ENCODE assay signal across 27 cellular contexts in genomic region chr3:113573728-113574127, GRCh38. TPM values are rescaled to one million over a fixed set of nuclear protein-coding genes. Genes with fewer than 3 reads are reported as not detected.
A peak's percentile ranks its signal among the peaks of the same experiment; 100 is the strongest.
DNase-seq lines count a peak whose midpoint lies in the region; ATAC-seq, FAIRE-seq and TF ChIP-seq lines count a peak whose summit lies in the region.
"Had no signal": no experiment of that assay in that cellular context is flagged by ENCODE, and none has a peak within 500 bp of the region (broad histone marks: within the 10 kb centered on the region; RNA-seq: fewer than 3 reads in every experiment).

No MANE protein-coding gene starts in this region.

- H3K27ac Mint-ChIP-seq in CD4-positive, alpha-beta memory T cell, result peak overlapping the region; percentile 29 to 85 (median 75)
- peak overlapping the region; percentile 0 for H3K27ac Mint-ChIP-seq in nephron progenitor cell
- no peak overlapping the region for H3K27ac Mint-ChIP-seq in activated CD8-positive, alpha-beta T cell treated with anti-CD3 and anti-CD28 coated beads for 36 hours
- H3K27ac Mint-ChIP-seq: activated naive CD4-positive, alpha-beta T cell treated with anti-CD3 and anti-CD28 coated beads, Interleukin-2, amount 10 ng/mL, durations not matched to agents 7 days and 5 days; T-helper 1 cell treated with Interleukin-12 subunit alpha and Interleukin-12 subunit beta and Interleukin-4 antibody, amounts not matched to agents 30 μg/mL and 1 μg/mL, for 36 hours had no signal

- H3K79me2 ChIP-seq in PC-3 (ENCODE audit: low read length) (no peaks in the 10 kb centered on the region), endothelial cell of umbilical vein (ENCODE audit: control insufficient read depth, insufficient read depth, low read length) (no peaks in the 10 kb centered on the region)

- H3K36me3 ChIP-seq in CD4-positive, alpha-beta memory T cell (ENCODE audit: insufficient read depth, low read length), result peaks cover 4% of the 10 kb centered on the region
- H3K36me3 ChIP-seq in PC-3 (ENCODE audit: low read depth, low read length) (peaks cover 17% of the 10 kb centered on the region), endothelial cell of umbilical vein (ENCODE audit: control insufficient read depth in 2 of 2, extremely low read depth in 1 of 2, insufficient read depth in 2 of 2, low read length in 2 of 2) (no peaks in the 10 kb centered on the region)
- H3K36me3 ChIP-seq: breast epithelium, esophagus muscularis mucosa, heart left ventricle had no signal

- TF ChIP-seq POLR2A in endothelial cell of umbilical vein (IDR thresholded peaks at IDR 0.05; ENCODE audit: low read depth, low read length), result no peak

- H3K9me3 Mint-ChIP-seq in CD4-positive, alpha-beta memory T cell, result no peaks in the 10 kb centered on the region
- H3K9me3 Mint-ChIP-seq in nephron progenitor cell, result no peaks in the 10 kb centered on the region
- H3K9me3 Mint-ChIP-seq in activated CD8-positive, alpha-beta T cell treated with anti-CD3 and anti-CD28 coated beads for 36 hours, result no peaks in the 10 kb centered on the region
- H3K9me3 Mint-ChIP-seq: activated naive CD4-positive, alpha-beta T cell treated with anti-CD3 and anti-CD28 coated beads, Interleukin-2, amount 10 ng/mL, durations not matched to agents 7 days and 5 days; activated T-cell treated with anti-CD3 and anti-CD28 coated beads, Interleukin-2, amount 50 U/mL, for 4 hours; T-helper 1 cell treated with Interleukin-12 subunit alpha and Interleukin-12 subunit beta and Interleukin-4 antibody, amounts not matched to agents 30 μg/mL and 1 μg/mL, for 36 hours had no signal

- H4K20me1 ChIP-seq in PC-3 (ENCODE audit: low read length) (no peaks in the 10 kb centered on the region), endothelial cell of umbilical vein (replicated peaks; ENCODE audit: control insufficient read depth, extremely low read depth, insufficient read depth, low read length) (no peaks in the 10 kb centered on the region)

- intact Hi-C loops in CD4-positive, alpha-beta memory T cell (cut with micrococcal nuclease), result no loop called here
- intact Hi-C loops in PC-3 (cut with micrococcal nuclease), result loop anchor here (1.0 kb wide), 2 partner anchors 18 to 37 kb away; no protein-coding TSS in a partner anchor
- intact Hi-C loops in endothelial cell of umbilical vein (cut with micrococcal nuclease), result loop anchor here (10.0 kb wide), 1 partner anchor 359 kb away; the partner anchor contains the start of gene BOC
- intact Hi-C loops in activated CD8-positive, alpha-beta T cell treated with anti-CD3 and anti-CD28 coated beads for 36 hours (cut with micrococcal nuclease), result loop anchor here (10.0 kb wide), 1 partner anchor 519 kb away; no protein-coding TSS in a partner anchor

- TF ChIP-seq CTCF in PC-3 (conservative IDR thresholded peaks at IDR 0.05; ENCODE audit: low read depth, low read length) (no peak), endothelial cell of umbilical vein (IDR thresholded peaks at IDR 0.05; ENCODE audit: extremely low read depth in 1 of 2, insufficient read depth in 1 of 2, low read depth in 1 of 2, low read length in 2 of 2) (no peak), nephron progenitor cell (IDR thresholded peaks at IDR 0.05) (no peak)
- TF ChIP-seq CTCF in activated CD8-positive, alpha-beta T cell treated with anti-CD3 and anti-CD28 coated beads for 36 hours (IDR thresholded peaks at IDR 0.05), result no peak

- H3K4me1 ChIP-seq in CD4-positive, alpha-beta memory T cell (ENCODE audit: insufficient read depth, low read length), result no peaks in the 10 kb centered on the region
- H3K4me1 ChIP-seq in PC-3 (ENCODE audit: insufficient read depth, low read length), result peaks cover 39% of the 10 kb centered on the region
- H3K4me1 ChIP-seq in endothelial cell of umbilical vein (ENCODE audit: control insufficient read depth, extremely low read depth, insufficient read depth, low read length), result peaks cover 6% of the 10 kb centered on the region
- H3K4me1 ChIP-seq: breast epithelium, esophagus muscularis mucosa, foreskin keratinocyte had no signal

- no peaks in the 10 kb centered on the region for H3K9me2 ChIP-seq in PC-3 (replicated peaks; ENCODE audit: low read length)

- no peak overlapping the region for H3K4me3 ChIP-seq in CD4-positive, alpha-beta memory T cell (ENCODE audit: low read length in 2 of 2)
- H3K4me3 ChIP-seq in PC-3 (ENCODE audit: low read length), result peak overlapping the region; percentile 11; the same call in 1 of the 2 replicates
- no peak overlapping the region for H3K4me3 ChIP-seq in endothelial cell of umbilical vein (replicated peaks in 1 of 3; ENCODE audit: insufficient read depth in 1 of 3, low read depth in 1 of 3, low read length in 3 of 3)
- H3K4me3 ChIP-seq: breast epithelium, esophagus muscularis mucosa, GM12878, GM23248, heart left ventricle, lung had no signal

- CTCF ChIA-PET in CD4-positive, alpha-beta memory T cell (lab: Charles Lee; ENCODE audit: partially characterized antibody), result interaction anchor here (1.2 to 7.1 kb wide), 2 partner anchors 20 to 77 kb away, joined by 3 to 204 read pairs; no protein-coding TSS in a partner anchor
- CTCF ChIA-PET in PC-3 (lab: Charles Lee) (interaction anchor here (1.0 kb wide), 1 partner anchor 57 kb away, joined by 3 read pairs; no protein-coding TSS in a partner anchor), endothelial cell of umbilical vein (lab: Charles Lee) (no interaction called here)
- CTCF ChIA-PET in activated CD8-positive, alpha-beta T cell treated with anti-CD3 and anti-CD28 coated beads for 36 hours (lab: Charles Lee), result no interaction called here

- BruUV-seq in PC-3 (replicated peaks; lab: Mats Ljungman, UMichigan) (TSS peak; percentile 68), endothelial cell of umbilical vein (replicated peaks; lab: Mats Ljungman, UMichigan) (no TSS peak)

- FAIRE-seq in endothelial cell of umbilical vein (lab: Jason Lieb, UNC), result no peak
- FAIRE-seq: colon, GM12878 had no signal

- H3F3A ChIP-seq in PC-3 (ENCODE audit: low read length, unreplicated experiment), result no peaks in the 10 kb centered on the region

- no peak for DNase-seq in CD4-positive, alpha-beta memory T cell
- DNase-seq in PC-3, result peak; percentile 61
- DNase-seq in endothelial cell of umbilical vein (ENCODE audit: low read depth, low spot score), result peak; percentile 4
- DNase-seq in nephron progenitor cell, result no peak
- no peak for DNase-seq in SW 1271 (lab: John Stamatoyannopoulos, UW)
- no peak for DNase-seq in activated CD8-positive, alpha-beta T cell treated with anti-CD3 and anti-CD28 coated beads for 36 hours
- DNase-seq: activated CD4-positive, alpha-beta T cell treated with anti-CD3 and anti-CD28 coated beads for 48 hours; activated naive CD4-positive, alpha-beta T cell treated with anti-CD3 and anti-CD28 coated beads, Interleukin-2, amount 10 ng/mL, durations not matched to agents 7 days and 5 days; activated T-cell treated with anti-CD3 and anti-CD28 coated beads, Interleukin-2, amount 50 U/mL, for 4 hours; amygdala; effector memory CD4-positive, alpha-beta T cell; foreskin keratinocyte; GM23248; heart left ventricle; kidney glomerular epithelial cell; NCI-H1417 treated with DMSO at 0.1 percent for 48 hours; occipital lobe; RPMI8226; trophoblast cell had no signal

- H3K27ac ChIP-seq in CD4-positive, alpha-beta memory T cell (ENCODE audit: low read depth, low read length), result no peak overlapping the region
- H3K27ac ChIP-seq in PC-3 (ENCODE audit: low read length) (peak overlapping the region; percentile 96), endothelial cell of umbilical vein (ENCODE audit: insufficient read depth, low read depth, low read length) (no peak overlapping the region)
- H3K27ac ChIP-seq: breast epithelium, C4-2B, esophagus muscularis mucosa, foreskin keratinocyte, GM23248, heart left ventricle had no signal

- POLR2A ChIA-PET in CD4-positive, alpha-beta memory T cell (lab: Charles Lee; ENCODE audit: partially characterized antibody), result interaction anchor here (1.1 kb wide), 1 partner anchor 40 kb away, joined by 3 read pairs; no protein-coding TSS in a partner anchor
- POLR2A ChIA-PET in PC-3 (lab: Charles Lee; ENCODE audit: unreplicated experiment) (interaction anchor here (0.6 kb wide), 2 partner anchors 18 to 489 kb away, joined by 3 to 5 read pairs; no protein-coding TSS in a partner anchor), endothelial cell of umbilical vein (lab: Charles Lee) (no interaction called here)
- POLR2A ChIA-PET in activated CD8-positive, alpha-beta T cell treated with anti-CD3 and anti-CD28 coated beads for 36 hours (lab: Charles Lee), result interaction anchor here (0.6 kb wide), 1 partner anchor 40 kb away, joined by 3 read pairs; no protein-coding TSS in a partner anchor

- H3K9me1 ChIP-seq in endothelial cell of umbilical vein (replicated peaks; ENCODE audit: control insufficient read depth, extremely low read depth, insufficient read depth, low read length), result no peaks in the 10 kb centered on the region

- dilution Hi-C loops in endothelial cell of umbilical vein (cut with MboI; ENCODE audit: extremely low pct_ligation_motif_present, low sequenced_read_pairs), result no loop called here

- H3K9ac ChIP-seq in PC-3 (ENCODE audit: low read length) (peak overlapping the region; percentile 77), endothelial cell of umbilical vein (replicated peaks; ENCODE audit: extremely low read depth, insufficient read depth, low read length) (no peak overlapping the region)
- H3K9ac ChIP-seq: GM23248 had no signal

- peaks cover 7 to 10% (median 8%) of the 10 kb centered on the region in 4 donors for H3K4me1 Mint-ChIP-seq in CD4-positive, alpha-beta memory T cell
- H3K4me1 Mint-ChIP-seq in nephron progenitor cell, result peaks cover 43% of the 10 kb centered on the region
- H3K4me1 Mint-ChIP-seq in activated CD8-positive, alpha-beta T cell treated with anti-CD3 and anti-CD28 coated beads for 36 hours (ENCODE audit: low read depth), result peaks cover 4% of the 10 kb centered on the region

- no peaks in the 10 kb centered on the region for H3K27me3 ChIP-seq in CD4-positive, alpha-beta memory T cell (ENCODE audit: insufficient read depth, low read length)
- H3K27me3 ChIP-seq in PC-3 (ENCODE audit: low read length) (no peaks in the 10 kb centered on the region), endothelial cell of umbilical vein (ENCODE audit: control insufficient read depth in 2 of 2, insufficient read depth in 2 of 2, low read length in 2 of 2) (peaks cover 0 to 9% of the 10 kb centered on the region in 2 experiments)
- H3K27me3 ChIP-seq: breast epithelium had no signal

- H3K4me2 ChIP-seq in PC-3 (ENCODE audit: low read length) (peak overlapping the region; percentile 70), endothelial cell of umbilical vein (ENCODE audit: insufficient read depth, low read length) (no peak overlapping the region)

- H2AFZ ChIP-seq in PC-3 (ENCODE audit: low read length) (peak overlapping the region; percentile 8; the same call in 1 of the 2 replicates), endothelial cell of umbilical vein (ENCODE audit: low read depth, low read length) (no peak overlapping the region)
- H2AFZ ChIP-seq: GM23248 had no signal

- no peaks in the 10 kb centered on the region for H3K9me3 ChIP-seq in CD4-positive, alpha-beta memory T cell (ENCODE audit: control insufficient read depth in 1 of 2, low read length in 2 of 2)
- no peaks in the 10 kb centered on the region for H3K9me3 ChIP-seq in PC-3 (ENCODE audit: low read length)
- H3K9me3 ChIP-seq in endothelial cell of umbilical vein (replicated peaks; ENCODE audit: control insufficient read depth, insufficient read depth, low read length), result peaks cover 2% of the 10 kb centered on the region
- H3K9me3 ChIP-seq: breast epithelium, esophagus muscularis mucosa had no signal

- H3K36me3 Mint-ChIP-seq in CD4-positive, alpha-beta memory T cell, result peaks cover 24 to 46% of the 10 kb centered on the region in 2 donors
- no peaks in the 10 kb centered on the region for H3K36me3 Mint-ChIP-seq in nephron progenitor cell (ENCODE audit: low read depth)
- H3K36me3 Mint-ChIP-seq in activated CD8-positive, alpha-beta T cell treated with anti-CD3 and anti-CD28 coated beads for 36 hours (ENCODE audit: low read depth), result peaks cover 2% of the 10 kb centered on the region

- no peaks in the 10 kb centered on the region for H3K27me3 Mint-ChIP-seq in CD4-positive, alpha-beta memory T cell
- H3K27me3 Mint-ChIP-seq in nephron progenitor cell (ENCODE audit: low read depth, poor library complexity), result peaks cover 19% of the 10 kb centered on the region
- H3K27me3 Mint-ChIP-seq in activated CD8-positive, alpha-beta T cell treated with anti-CD3 and anti-CD28 coated beads for 36 hours, result no peaks in the 10 kb centered on the region
- H3K27me3 Mint-ChIP-seq: activated naive CD4-positive, alpha-beta T cell treated with anti-CD3 and anti-CD28 coated beads, Interleukin-2, amount 10 ng/mL, durations not matched to agents 7 days and 5 days had no signal

- no peak overlapping the region for H3K4me3 Mint-ChIP-seq in CD4-positive, alpha-beta memory T cell
- peak overlapping the region; percentile 1 for H3K4me3 Mint-ChIP-seq in nephron progenitor cell
- H3K4me3 Mint-ChIP-seq in activated CD8-positive, alpha-beta T cell treated with anti-CD3 and anti-CD28 coated beads for 36 hours, result no peak overlapping the region
- H3K4me3 Mint-ChIP-seq: activated naive CD4-positive, alpha-beta T cell treated with anti-CD3 and anti-CD28 coated beads, Interleukin-2, amount 10 ng/mL, durations not matched to agents 7 days and 5 days; activated T-cell treated with anti-CD3 and anti-CD28 coated beads, Interleukin-2, amount 50 U/mL, for 4 hours; T-helper 1 cell treated with Interleukin-12 subunit alpha and Interleukin-12 subunit beta and Interleukin-4 antibody, amounts not matched to agents 30 μg/mL and 1 μg/mL, for 36 hours had no signal

- ATAC-seq in PC-3 (peak; percentile 63), GM19324 (IDR thresholded peaks at IDR 0.05; ENCODE audit: low FRiP score, unreplicated experiment) (no peak)
- ATAC-seq in activated CD8-positive, alpha-beta T cell treated with anti-CD3 and anti-CD28 coated beads for 36 hours, result no peak
- ATAC-seq: activated T-cell treated with anti-CD3 and anti-CD28 coated beads, Interleukin-2, amount 50 U/mL, for 4 hours; GM12878; heart left ventricle had no signal

RNA-seq across cellular contexts. Expression of gene SIDT1, which starts 41.4 kb away (rescaled TPM):
- total RNA-seq in CD4-positive, alpha-beta memory T cell, result 10 to 100 TPM; 55.0 to 56.1 TPM
- 10 to 100 TPM; 12.1 to 23.4 TPM for polyA plus RNA-seq in CD4-positive, alpha-beta memory T cell
- total RNA-seq in PC-3 (2014; rRNA removed) (14.1 and 18.4 TPM in 2 replicates), endothelial cell of umbilical vein (not detected in 2 replicates)
- polyA plus RNA-seq in endothelial cell of umbilical vein, result 0.03 and 0.07 TPM in 2 replicates
- 0.01 TPM in 2 replicates for polyA plus RNA-seq in endothelial cell of umbilical vein (2011; cell fraction: cytosol; rRNA removed)
- polyA plus RNA-seq in endothelial cell of umbilical vein (2011; cell fraction: nucleus; rRNA removed), result 0.24 TPM in 1 of 2 replicates, not detected in the other
- polyA plus RNA-seq in endothelial cell of umbilical vein (2012), result not detected in 2 replicates
- polyA minus RNA-seq in endothelial cell of umbilical vein, result 0.19 and 1.6 TPM in 2 replicates
- not detected for polyA minus RNA-seq in endothelial cell of umbilical vein (2011; cell fraction: cytosol; rRNA and poly(A)+ RNA removed)
- polyA minus RNA-seq in endothelial cell of umbilical vein (2011; cell fraction: nucleus; rRNA and poly(A)+ RNA removed), result 0.48 TPM in 1 of 2 replicates, not detected in the other
- total RNA-seq in activated CD8-positive, alpha-beta T cell treated with anti-CD3 and anti-CD28 coated beads for 36 hours, result 10 to 100 TPM; 21.0 to 24.0 TPM
- total RNA-seq: GM23248 had no signal
- polyA plus RNA-seq: GM23248 had no signal

RNA-seq across cellular contexts. Expression of gene SPICE1, which starts 58.8 kb away (rescaled TPM):
- 10 to 100 TPM; 37.5 to 41.2 TPM for total RNA-seq in CD4-positive, alpha-beta memory T cell
- polyA plus RNA-seq in CD4-positive, alpha-beta memory T cell, result 1 to 10 TPM; 3.0 to 6.8 TPM
- total RNA-seq in PC-3 (2014; rRNA removed) (9.0 and 18.5 TPM in 2 replicates), endothelial cell of umbilical vein (15.0 and 16.7 TPM in 2 replicates)
- 2.1 and 2.3 TPM in 2 replicates for polyA plus RNA-seq in endothelial cell of umbilical vein
- 4.6 and 4.7 TPM in 2 replicates for polyA plus RNA-seq in endothelial cell of umbilical vein (2011; cell fraction: cytosol; rRNA removed)
- 15.0 and 18.4 TPM in 2 replicates for polyA plus RNA-seq in endothelial cell of umbilical vein (2011; cell fraction: nucleus; rRNA removed)
- 7.3 and 10.8 TPM in 2 replicates for polyA plus RNA-seq in endothelial cell of umbilical vein (2012)
- polyA minus RNA-seq in endothelial cell of umbilical vein, result 4.2 and 5.8 TPM in 2 replicates
- 4.0 TPM for polyA minus RNA-seq in endothelial cell of umbilical vein (2011; cell fraction: cytosol; rRNA and poly(A)+ RNA removed)
- 24.1 and 27.2 TPM in 2 replicates for polyA minus RNA-seq in endothelial cell of umbilical vein (2011; cell fraction: nucleus; rRNA and poly(A)+ RNA removed)
- total RNA-seq in activated CD8-positive, alpha-beta T cell treated with anti-CD3 and anti-CD28 coated beads for 36 hours, result 10 to 100 TPM; 26.5 to 34.6 TPM

Comparison
In these comparisons a context has a peak if more than half of its experiments do, and no peak if none do; other contexts are left out.
1. DNase-seq: peak in PC-3 (single experiment) and endothelial cell of umbilical vein (single experiment); none in CD4-positive, alpha-beta memory T cell (0 of 5), nephron progenitor cell (single experiment), SW 1271 (0 of 2) and activated CD8-positive, alpha-beta T cell treated with anti-CD3 and anti-CD28 coated beads for 36 hours (single experiment).
2. RNA of gene SIDT1, which starts 41.4 kb away (total RNA-seq): 55.0 to 56.1 TPM in CD4-positive, alpha-beta memory T cell, 21.0 to 24.0 TPM in activated CD8-positive, alpha-beta T cell treated with anti-CD3 and anti-CD28 coated beads for 36 hours and 14.1 to 18.4 TPM in PC-3; not detected in endothelial cell of umbilical vein; every median in the first group is over 10 times any median in the second.
3. CTCF ChIA-PET loops: an anchor here in CD4-positive, alpha-beta memory T cell (1.2 to 7.1 kb wide) and PC-3 (1.0 kb wide); none called in endothelial cell of umbilical vein and activated CD8-positive, alpha-beta T cell treated with anti-CD3 and anti-CD28 coated beads for 36 hours.